Comparison of ENCODE assay signal across 8 cellular contexts in genomic region chr11:64152841-64153691, GRCh38. TPM values are rescaled to one million over a fixed set of nuclear protein-coding genes. Genes with fewer than 3 reads are reported as not detected.
DNase-seq lines count a peak whose midpoint lies in the region; TF ChIP-seq lines count a peak whose summit lies in the region.

No MANE protein-coding gene starts in this region.

- no peak overlapping the region for H3T11ph ChIP-seq in H9 (ENCODE audit: low read length)

- H2BK15ac ChIP-seq in H9 (ENCODE audit: low read depth, low read length): no peak overlapping the region

- peaks cover 2% of the 10 kb centered on the region for H3K4me1 ChIP-seq in H9 (ENCODE audit: insufficient read depth, low read length)
- H3K4me1 ChIP-seq in effector memory CD4-positive, alpha-beta T cell (ENCODE audit: control insufficient read depth, insufficient read depth, low read length, poor library complexity, severe bottlenecking): peaks cover 5% of the 10 kb centered on the region

- H3K79me2 ChIP-seq in H9 (ENCODE audit: insufficient read depth, low read length): no peaks in the 10 kb centered on the region

- H2BK20ac ChIP-seq in H9 (ENCODE audit: low read depth, low read length, poor library complexity, severe bottlenecking): no peak overlapping the region

- H3K56ac ChIP-seq in H9 (ENCODE audit: insufficient read length, low read depth, low read length): no peak overlapping the region

- no peaks in the 10 kb centered on the region for H3K9me3 ChIP-seq in H9 (ENCODE audit: control insufficient read depth, low read depth, low read length)
- H3K9me3 ChIP-seq in effector memory CD4-positive, alpha-beta T cell (ENCODE audit: control insufficient read depth, low read length): no peaks in the 10 kb centered on the region

- H4K91ac ChIP-seq in H9 (ENCODE audit: insufficient read length, low read depth, low read length): no peak overlapping the region

- H3K79me1 ChIP-seq in H9 (ENCODE audit: insufficient read depth, low read depth, low read length, poor library complexity, severe bottlenecking): no peaks in the 10 kb centered on the region

- no peak overlapping the region for H2AK5ac ChIP-seq in H9 (ENCODE audit: insufficient read length, low read length)

- peak; percentile 20 for DNase-seq in DMS114 treated with DMSO at 0.1 percent for 48 hours (lab: John Stamatoyannopoulos, UW; ENCODE audit: unreplicated experiment)
- DNase-seq in H9: peak; percentile 74
- peak; percentile 75 for DNase-seq in NCI-H2227 treated with DMSO at 0.1 percent for 48 hours (lab: John Stamatoyannopoulos, UW)
- peak; percentile 78 for DNase-seq in activated CD4-positive, alpha-beta memory T cell treated with anti-CD3 and anti-CD28 coated beads for 36 hours
- peak; percentile 38 to 53 (median 43) for DNase-seq in effector memory CD4-positive, alpha-beta T cell
- peak; percentile 56 for DNase-seq in middle frontal gyrus (ENCODE audit: extremely low spot score, low spot score)
- peak; percentile 85 for DNase-seq in stimulated activated CD8-positive, alpha-beta memory T cell treated with anti-CD3 and anti-CD28 coated beads, Interleukin-4, amount 100 ng/mL, for 48 hours
- no peak for DNase-seq in NCI-H2107 (lab: John Stamatoyannopoulos, UW)

- no peak overlapping the region for H2BK5ac ChIP-seq in H9 (ENCODE audit: insufficient read length, low read length)

- no peaks in the 10 kb centered on the region for H3K9me3 Mint-ChIP-seq in H9
- no peaks in the 10 kb centered on the region for H3K9me3 Mint-ChIP-seq in activated CD4-positive, alpha-beta memory T cell treated with anti-CD3 and anti-CD28 coated beads for 36 hours

- H3K27me3 ChIP-seq in H9 (ENCODE audit: insufficient read depth, low read length): no peaks in the 10 kb centered on the region
- no peaks in the 10 kb centered on the region for H3K27me3 ChIP-seq in effector memory CD4-positive, alpha-beta T cell (replicated peaks; ENCODE audit: control insufficient read depth, insufficient read depth, low read length, poor library complexity, severe bottlenecking)

- H3K4me1 Mint-ChIP-seq in H9: peaks cover 19 to 27% of the 10 kb centered on the region in 2 experiments
- peaks cover 3% of the 10 kb centered on the region for H3K4me1 Mint-ChIP-seq in activated CD4-positive, alpha-beta memory T cell treated with anti-CD3 and anti-CD28 coated beads for 36 hours (ENCODE audit: low read depth)

- no peak overlapping the region for H3K4ac ChIP-seq in H9 (ENCODE audit: low read depth, low read length)

- H3K9ac ChIP-seq in H9 (ENCODE audit: extremely low read depth, insufficient read length, low read length): no peak overlapping the region

- H4K8ac ChIP-seq in H9 (replicated peaks; ENCODE audit: insufficient read length, low read depth, low read length): no peak overlapping the region

- H2AFZ ChIP-seq in H9 (ENCODE audit: low read length): no peak overlapping the region

- H3K36me3 Mint-ChIP-seq in H9 (ENCODE audit: insufficient read depth in 1 of 3, low read depth in 3 of 3): no peaks in the 10 kb centered on the region
- no peaks in the 10 kb centered on the region for H3K36me3 Mint-ChIP-seq in activated CD4-positive, alpha-beta memory T cell treated with anti-CD3 and anti-CD28 coated beads for 36 hours

- no CpG with 5 or more reads among the region's 23 CpGs for WGBS in H9 (ENCODE audit: extremely low coverage, insufficient read length, low lambda C conversion rate)

- no peak overlapping the region for H2BK12ac ChIP-seq in H9 (ENCODE audit: insufficient read length, low read depth, low read length)

- H3K14ac ChIP-seq in H9 (ENCODE audit: insufficient read depth, low read length): no peak overlapping the region

- H3K23ac ChIP-seq in H9 (ENCODE audit: insufficient read length, low read depth, low read length): no peak overlapping the region

- no peaks in the 10 kb centered on the region for H3K23me2 ChIP-seq in H9 (ENCODE audit: insufficient read length, low read depth, low read length, poor library complexity, severe bottlenecking)

- peak overlapping the region in 1 of 2 experiments; percentile 59; a peak in 2 of 5 replicates for H3K4me3 Mint-ChIP-seq in H9
- H3K4me3 Mint-ChIP-seq in activated CD4-positive, alpha-beta memory T cell treated with anti-CD3 and anti-CD28 coated beads for 36 hours: no peak overlapping the region

- CTCF ChIA-PET in activated CD4-positive, alpha-beta memory T cell treated with anti-CD3 and anti-CD28 coated beads for 36 hours (lab: Charles Lee): interaction anchor here (0.8 to 10.4 kb wide), 16 partner anchors 12 to 385 kb away, joined by 3 to 145 read pairs (median 4); partner anchors contain the start of genes MACROD1, MARK2 and ZFTA

- no peak overlapping the region for H3K4me3 ChIP-seq in effector memory CD4-positive, alpha-beta T cell (ENCODE audit: insufficient read depth, low read depth, low read length, poor library complexity, severe bottlenecking)

- H3K36me3 ChIP-seq in effector memory CD4-positive, alpha-beta T cell (ENCODE audit: control insufficient read depth, insufficient read depth, low read length): no peaks in the 10 kb centered on the region

- no peak overlapping the region for H4K5ac ChIP-seq in H9 (ENCODE audit: insufficient read length, low read depth, low read length)

- no peak overlapping the region for H2BK120ac ChIP-seq in H9 (ENCODE audit: low read depth, low read length, poor library complexity, severe bottlenecking)

- H3K27me3 Mint-ChIP-seq in H9 (ENCODE audit: low read depth): peaks cover 2% of the 10 kb centered on the region; the same call in 1 of the 2 replicates
- no peaks in the 10 kb centered on the region for H3K27me3 Mint-ChIP-seq in activated CD4-positive, alpha-beta memory T cell treated with anti-CD3 and anti-CD28 coated beads for 36 hours

- H4K20me1 ChIP-seq in H9 (ENCODE audit: control insufficient read depth, insufficient read depth, insufficient read length): no peaks in the 10 kb centered on the region

- H3K27ac ChIP-seq in H9 (ENCODE audit: insufficient read length, low read depth, low read length): no peak overlapping the region
- H3K27ac ChIP-seq in effector memory CD4-positive, alpha-beta T cell (ENCODE audit: insufficient read depth, low read length, poor library complexity, severe bottlenecking): no peak overlapping the region

- no peak overlapping the region; a peak in 2 of 7 replicates for H3K27ac Mint-ChIP-seq in H9
- H3K27ac Mint-ChIP-seq in activated CD4-positive, alpha-beta memory T cell treated with anti-CD3 and anti-CD28 coated beads for 36 hours: no peak overlapping the region

- TF ChIP-seq CTCF in H9 (conservative IDR thresholded peaks at IDR 0.05): peak; percentile 100

- no peak overlapping the region for H3K18ac ChIP-seq in H9 (ENCODE audit: insufficient read length, low read depth, low read length)

- POLR2A ChIA-PET in activated CD4-positive, alpha-beta memory T cell treated with anti-CD3 and anti-CD28 coated beads for 36 hours (lab: Charles Lee): interaction anchor here (1.7 kb wide), 1 partner anchor 152 kb away, joined by 4 read pairs; no protein-coding TSS in a partner anchor

- H3K4me2 ChIP-seq in H9 (ENCODE audit: insufficient read depth, insufficient read length, low read length): no peak overlapping the region

- intact Hi-C loops in activated CD4-positive, alpha-beta memory T cell treated with anti-CD3 and anti-CD28 coated beads for 36 hours (cut with micrococcal nuclease): no loop called here

RNA-seq across cellular contexts. Expression of gene MACROD1, which starts 12.8 kb away (rescaled TPM):
- 18.3 and 21.2 TPM in 2 replicates for total RNA-seq in H9 (2021)
- total RNA-seq in activated CD4-positive, alpha-beta memory T cell treated with anti-CD3 and anti-CD28 coated beads for 36 hours: 10 to 100 TPM; 24.5 to 31.0 TPM

RNA-seq across cellular contexts. Expression of gene STIP1, which starts 32.9 kb away (rescaled TPM):
- 331 and 338 TPM in 2 replicates for total RNA-seq in H9 (2021)
- 100 to 1,000 TPM; 402 to 413 TPM for total RNA-seq in activated CD4-positive, alpha-beta memory T cell treated with anti-CD3 and anti-CD28 coated beads for 36 hours

RNA-seq across cellular contexts. Expression of gene FERMT3, which starts 53.5 kb away (rescaled TPM):
- total RNA-seq in H9 (2021): 6.6 and 10.6 TPM in 2 replicates
- 100 to 1,000 TPM; 195 to 203 TPM for total RNA-seq in activated CD4-positive, alpha-beta memory T cell treated with anti-CD3 and anti-CD28 coated beads for 36 hours

Comparison
In these comparisons a context has a peak if more than half of its experiments do, and no peak if none do; other contexts are left out.
1. RNA of gene FERMT3, which starts 53.5 kb away (total RNA-seq): 195 to 203 TPM in activated CD4-positive, alpha-beta memory T cell treated with anti-CD3 and anti-CD28 coated beads for 36 hours; 6.6 to 10.6 TPM in H9; every median in the first group is over 10 times any median in the second.